In genomic region chr5:150461231-150461630, GRCh38 we compare ENCODE assay signal across 8 cellular contexts.
DNase-seq lines count a peak whose midpoint lies in the region; ATAC-seq lines count a peak whose summit lies in the region.

No MANE protein-coding gene starts in this region.

- peak; percentile 82 for ATAC-seq in GM19438 (IDR thresholded peaks at IDR 0.05; ENCODE audit: low read depth, unreplicated experiment)
- ATAC-seq in HG03442 (IDR thresholded peaks at IDR 0.05; ENCODE audit: unreplicated experiment), result peak; percentile 76
- ATAC-seq in stimulated activated naive CD8-positive, alpha-beta T cell treated with anti-CD3 and anti-CD28 coated beads, Interleukin-15, Interleukin-2, amounts not matched to agents 100 U/mL and 50 U/mL, for 24 hours, result no peak

- DNase-seq in DMS53 treated with DMSO at 0.1 percent for 48 hours (lab: John Stamatoyannopoulos, UW; ENCODE audit: unreplicated experiment) (peak; percentile 81), RPMI8226 (peak; percentile 82), KG1 (lab: John Stamatoyannopoulos, UW) (no peak), NCI-H2029 (lab: John Stamatoyannopoulos, UW) (no peak), cerebellar cortex (ENCODE audit: low spot score) (no peak)
- no peak for DNase-seq in stimulated activated naive CD8-positive, alpha-beta T cell treated with anti-CD3 and anti-CD28 coated beads, Interleukin-15, Interleukin-2, amounts not matched to agents 100 U/mL and 50 U/mL, for 24 hours

Comparison
In these comparisons a context has a peak if more than half of its experiments do, and no peak if none do; other contexts are left out.
1. DNase-seq: peak in DMS53 treated with DMSO at 0.1 percent for 48 hours (single experiment) and RPMI8226 (single experiment); none in KG1 (single experiment), NCI-H2029 (single experiment), stimulated activated naive CD8-positive, alpha-beta T cell treated with anti-CD3 and anti-CD28 coated beads, Interleukin-15, Interleukin-2, amounts not matched to agents 100 U/mL and 50 U/mL, for 24 hours (single experiment) and cerebellar cortex (single experiment).